2 cellular contexts compared by ENCODE assay signal in genomic region chr1:219380463-219380862, GRCh38.
TF ChIP-seq lines count a peak whose summit lies in the region.

No MANE protein-coding gene starts in this region.

TF ChIP-seq in HepG2, 621 proteins besides CTCF, POLR2A, EP300 and RAD21:
- TF ChIP-seq ZBTB20 (CRISPR knock-in tag; IDR thresholded peaks at IDR 0.05; ENCODE audit: borderline replicate concordance, low read depth) (no peak), RARG (CRISPR knock-in tag; IDR thresholded peaks at IDR 0.05; ENCODE audit: low read depth) (no peak), ZSCAN29 (CRISPR knock-in tag; conservative IDR thresholded peaks at IDR 0.05) (no peak), CEBPB (IDR thresholded peaks at IDR 0.05; ENCODE audit: borderline replicate concordance, low read depth, low read length) (0 out of 2 replicates have a peak, but pooled peaks have one; percentile 7), ZNF891 (CRISPR knock-in tag; IDR thresholded peaks at IDR 0.05) (no peak)

TF ChIP-seq in K562, 482 proteins besides CTCF, POLR2A, EP300 and RAD21:
- TF ChIP-seq ZKSCAN8 (CRISPR knock-in tag; IDR thresholded peaks at IDR 0.05): no peak
- TF ChIP-seq CEBPB (tag; IDR thresholded peaks at IDR 0.05): peak; percentile 79
- TF ChIP-seq GTF2E2 (tag; IDR thresholded peaks at IDR 0.05): no peak
- TF ChIP-seq ATF1 (CRISPR knock-in tag; IDR thresholded peaks at IDR 0.05): no peak
- TF ChIP-seq ATF1 (tag; IDR thresholded peaks at IDR 0.05): no peak
- no peak for TF ChIP-seq ZNF12 (CRISPR knock-in tag; IDR thresholded peaks at IDR 0.05)
- TF ChIP-seq CEBPG (CRISPR knock-in tag; IDR thresholded peaks at IDR 0.05): no peak
- TF ChIP-seq CEBPG (tag; conservative IDR thresholded peaks at IDR 0.05 in 1 of 2, IDR thresholded peaks at IDR 0.05 in 1 of 2): peak; percentile 22 to 91; a peak in 2 of 4 replicates
- no peak for TF ChIP-seq SFPQ (IDR thresholded peaks at IDR 0.05; ENCODE audit: low read depth, low read length)
- no peak for TF ChIP-seq TEAD2 (tag; IDR thresholded peaks at IDR 0.05)
- no peak for TF ChIP-seq ZBTB17 (CRISPR knock-in tag; IDR thresholded peaks at IDR 0.05)
- TF ChIP-seq FOXO4 (CRISPR knock-in tag; IDR thresholded peaks at IDR 0.05): no peak
- no peak for TF ChIP-seq ZNF76 (CRISPR knock-in tag; IDR thresholded peaks at IDR 0.05; ENCODE audit: borderline replicate concordance)
- no peak for TF ChIP-seq GABPB1 (CRISPR knock-in tag; IDR thresholded peaks at IDR 0.05)
